Comparison of ENCODE assay signal across 9 cellular contexts in the genomic region with DNA sequence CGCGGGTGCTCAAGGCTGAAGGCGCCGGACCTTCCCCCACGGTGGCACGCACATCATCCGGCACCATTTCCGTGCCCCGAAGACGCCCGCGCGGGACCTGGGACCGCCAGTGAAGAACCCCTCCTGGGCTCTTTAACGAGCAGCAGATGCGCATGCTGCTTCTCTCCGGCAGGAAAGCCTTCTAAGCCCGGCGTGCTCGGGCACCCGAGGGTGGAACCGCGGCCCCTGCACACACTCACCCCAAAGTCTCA. TPM values are rescaled to one million over a fixed set of nuclear protein-coding genes. Genes with fewer than 3 reads are reported as not detected.
A peak's percentile ranks its signal among the peaks of the same experiment; 100 is the strongest.
DNase-seq lines count a peak whose midpoint lies in the region; ATAC-seq and TF ChIP-seq lines count a peak whose summit lies in the region.
"Had no signal": no experiment of that assay in that cellular context is flagged by ENCODE, and none has a peak within 500 bp of the region (broad histone marks: within the 10 kb centered on the region; RNA-seq: fewer than 3 reads in every experiment).

No MANE protein-coding gene starts in this region.

- H3K9ac ChIP-seq in colonic mucosa (ENCODE audit: low read depth in 2 of 2, low read length in 2 of 2) (peak overlapping the region in 1 of 2 donors; percentile 12), mucosa of rectum (ENCODE audit: low read depth in 1 of 2, low read length in 2 of 2) (no peak overlapping the region)

- H3K36me3 Mint-ChIP-seq in stimulated activated naive CD8-positive, alpha-beta T cell treated with anti-CD3 and anti-CD28 coated beads, Interleukin-15, Interleukin-2, amounts not matched to agents 100 ng/mL and 50 ng/mL, for 24 hours (ENCODE audit: low read depth) = peaks cover 4% of the 10 kb centered on the region

- peaks cover 35% of the 10 kb centered on the region for H3K4me1 Mint-ChIP-seq in stimulated activated naive CD8-positive, alpha-beta T cell treated with anti-CD3 and anti-CD28 coated beads, Interleukin-15, Interleukin-2, amounts not matched to agents 100 ng/mL and 50 ng/mL, for 24 hours (ENCODE audit: low read depth)

- H3K4me1 ChIP-seq in colonic mucosa (no peaks in the 10 kb centered on the region), mucosa of rectum (ENCODE audit: control insufficient read depth in 2 of 2, insufficient read depth in 2 of 2, low read length in 2 of 2) (peaks cover 0 to 9% of the 10 kb centered on the region in 2 donors)

- H3K36me3 ChIP-seq in colonic mucosa (no peaks in the 10 kb centered on the region), mucosa of rectum (ENCODE audit: control insufficient read depth in 2 of 2, insufficient read depth in 2 of 2, low read length in 2 of 2) (no peaks in the 10 kb centered on the region)

- H3K9me3 Mint-ChIP-seq in stimulated activated naive CD8-positive, alpha-beta T cell treated with anti-CD3 and anti-CD28 coated beads, Interleukin-15, Interleukin-2, amounts not matched to agents 100 ng/mL and 50 ng/mL, for 24 hours = no peaks in the 10 kb centered on the region

- H3K27me3 ChIP-seq in colonic mucosa = peaks cover 73% of the 10 kb centered on the region
- peaks cover 45 to 46% of the 10 kb centered on the region in 2 donors for H3K27me3 ChIP-seq in mucosa of rectum (ENCODE audit: control insufficient read depth in 2 of 2, insufficient read depth in 2 of 2, low read length in 2 of 2)

- H3K4me3 ChIP-seq in colonic mucosa (peak overlapping the region; percentile 40), mucosa of rectum (ENCODE audit: low read length in 2 of 2) (peak overlapping the region; percentile 42 to 52)

- intact Hi-C loops in colonic mucosa (cut with DNase I) = no loop called here

- H3K27ac Mint-ChIP-seq in stimulated activated naive CD8-positive, alpha-beta T cell treated with anti-CD3 and anti-CD28 coated beads, Interleukin-15, Interleukin-2, amounts not matched to agents 100 ng/mL and 50 ng/mL, for 24 hours = no peak overlapping the region

- no peak for TF ChIP-seq CTCF in colonic mucosa (IDR thresholded peaks at IDR 0.05)

- H3K27me3 Mint-ChIP-seq in stimulated activated naive CD8-positive, alpha-beta T cell treated with anti-CD3 and anti-CD28 coated beads, Interleukin-15, Interleukin-2, amounts not matched to agents 100 ng/mL and 50 ng/mL, for 24 hours = peaks cover 72% of the 10 kb centered on the region

- H3K27ac ChIP-seq in colonic mucosa = no peak overlapping the region
- H3K27ac ChIP-seq in mucosa of rectum (ENCODE audit: low read depth in 2 of 2, low read length in 2 of 2) = no peak overlapping the region

- H3K4me3 Mint-ChIP-seq in stimulated activated naive CD8-positive, alpha-beta T cell treated with anti-CD3 and anti-CD28 coated beads, Interleukin-15, Interleukin-2, amounts not matched to agents 100 ng/mL and 50 ng/mL, for 24 hours = peak overlapping the region; percentile 56

- DNase-seq in stimulated activated naive CD8-positive, alpha-beta T cell treated with anti-CD3 and anti-CD28 coated beads, Interleukin-15, Interleukin-2, amounts not matched to agents 100 U/mL and 50 U/mL, for 24 hours = no peak
- no peak for DNase-seq in colonic mucosa
- no peak for DNase-seq in hippocampal formation (lab: John Stamatoyannopoulos, UW)
- DNase-seq in NCI-H345 treated with DMSO at 0.1 percent for 48 hours (lab: John Stamatoyannopoulos, UW; ENCODE audit: unreplicated experiment) = no peak
- DNase-seq in NCI-H1092 treated with DMSO at 0.1 percent for 48 hours (lab: John Stamatoyannopoulos, UW) = no peak
- DNase-seq: midbrain had no signal

- H3K9me3 ChIP-seq in colonic mucosa = no peaks in the 10 kb centered on the region
- H3K9me3 ChIP-seq in mucosa of rectum (ENCODE audit: control insufficient read depth in 2 of 2, low read length in 2 of 2) = no peaks in the 10 kb centered on the region

- ATAC-seq in stimulated activated naive CD8-positive, alpha-beta T cell treated with anti-CD3 and anti-CD28 coated beads, Interleukin-15, Interleukin-2, amounts not matched to agents 100 U/mL and 50 U/mL, for 24 hours = no peak
- ATAC-seq in HG03520 (IDR thresholded peaks at IDR 0.05; ENCODE audit: unreplicated experiment) = no peak

RNA-seq across cellular contexts. Expression of a gene that starts 0.2 kb away (rescaled TPM):
- total RNA-seq in colonic mucosa = under 1 TPM; 0.42 to 0.82 TPM
